ENCODE assay signal across 8 cellular contexts in the genomic region with DNA sequence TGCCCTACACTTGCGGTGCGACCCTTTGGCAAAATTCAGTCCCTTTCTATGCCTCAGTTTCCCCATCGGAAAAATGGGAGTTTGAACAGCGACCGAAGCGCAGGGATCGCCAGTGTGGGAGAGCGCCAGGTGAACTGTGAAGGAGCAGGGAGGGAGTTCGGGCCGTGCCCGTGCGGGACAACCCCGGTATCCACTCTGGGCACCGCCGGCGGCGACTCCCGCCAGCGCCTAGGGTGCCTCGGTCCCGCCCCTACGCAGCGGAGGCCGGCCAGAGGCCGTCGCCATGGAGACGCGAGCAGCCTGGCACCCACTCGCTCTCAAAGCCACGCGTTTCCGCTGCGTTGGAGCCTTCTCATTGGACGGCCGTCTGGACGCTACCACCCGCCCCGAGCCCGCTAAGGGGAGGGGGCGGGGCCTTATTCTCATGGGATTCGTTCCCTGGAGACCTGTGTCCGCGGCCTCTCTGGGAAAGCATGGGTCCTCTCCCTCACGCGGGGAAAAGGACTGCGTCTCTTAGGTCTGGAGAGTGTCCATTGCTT. TPM values are rescaled to one million over a fixed set of nuclear protein-coding genes. Genes with fewer than 3 reads are reported as not detected.
DNase-seq lines count a peak whose midpoint lies in the region; ATAC-seq, FAIRE-seq and TF ChIP-seq lines count a peak whose summit lies in the region.

No MANE protein-coding gene starts in this region.

- H3K27me3 ChIP-seq in Caco-2 (replicated peaks; ENCODE audit: control insufficient read depth, insufficient read depth, low read length) = no peaks in the 10 kb centered on the region
- H3K27me3 ChIP-seq in HUES48 (ENCODE audit: control insufficient read depth, insufficient read depth, low read length) = no peaks in the 10 kb centered on the region
- H3K27me3 ChIP-seq in NT2/D1 (ENCODE audit: insufficient read depth, insufficient read length) = no peaks in the 10 kb centered on the region
- H3K27me3 ChIP-seq in endothelial cell of umbilical vein (ENCODE audit: control insufficient read depth in 2 of 2, insufficient read depth in 2 of 2, low read length in 2 of 2) = no peaks in the 10 kb centered on the region

- H3K27ac Mint-ChIP-seq in Caco-2 (ENCODE audit: unreplicated experiment) = peak overlapping the region; percentile 85

- peak; percentile 62 for TF ChIP-seq POLR2A in endothelial cell of umbilical vein (IDR thresholded peaks at IDR 0.05; ENCODE audit: low read depth, low read length)

- H3K4me1 ChIP-seq in Caco-2 = peaks cover 23% of the 10 kb centered on the region
- H3K4me1 ChIP-seq in HUES48 (ENCODE audit: control insufficient read depth, insufficient read depth, low read length) = peaks cover 23% of the 10 kb centered on the region
- peaks cover 13% of the 10 kb centered on the region for H3K4me1 ChIP-seq in NT2/D1 (ENCODE audit: insufficient read depth, insufficient read length)
- H3K4me1 ChIP-seq in endothelial cell of umbilical vein (ENCODE audit: control insufficient read depth, extremely low read depth, insufficient read depth, low read length) = peaks cover 27% of the 10 kb centered on the region

- CTCF ChIA-PET in Caco-2 (lab: Charles Lee) = interaction anchor here (0.6 to 1.0 kb wide), 3 partner anchors 13 to 105 kb away, joined by 3 to 11 read pairs (median 3); a partner anchor contains a TSS
- CTCF ChIA-PET in endothelial cell of umbilical vein (lab: Charles Lee) = interaction anchor here (1.4 to 3.9 kb wide), 3 partner anchors 37 to 285 kb away, joined by 3 to 21 read pairs (median 15); no protein-coding TSS in a partner anchor

- H3K27me3 Mint-ChIP-seq in Caco-2 (ENCODE audit: insufficient read depth, unreplicated experiment) = no peaks in the 10 kb centered on the region

- H4K20me1 ChIP-seq in endothelial cell of umbilical vein (replicated peaks; ENCODE audit: control insufficient read depth, extremely low read depth, insufficient read depth, low read length) = no peaks in the 10 kb centered on the region

- H3K4me3 Mint-ChIP-seq in Caco-2 (ENCODE audit: unreplicated experiment) = peak overlapping the region; percentile 79

- peak; percentile 98 to 99 for DNase-seq in Caco-2
- DNase-seq in NT2/D1 (ENCODE audit: low read depth, low spot score) = peak; percentile 97
- peak; percentile 96 for DNase-seq in activated CD8-positive, alpha-beta memory T cell treated with anti-CD3 and anti-CD28 coated beads, Interleukin-2, amount 50 U/mL, for 4 hours
- peak; percentile 97 for DNase-seq in endothelial cell of umbilical vein (ENCODE audit: low read depth, low spot score)
- DNase-seq in midbrain (lab: John Stamatoyannopoulos, UW) = peak; percentile 98
- DNase-seq in stimulated activated CD8-positive, alpha-beta memory T cell treated with anti-CD3 and anti-CD28 coated beads, Interleukin-2, amount 100 ng/mL, for 1 hour (ENCODE audit: low read depth in 2 of 2) = peak; percentile 95 to 97

- H3K27ac ChIP-seq in HUES48 (ENCODE audit: low read depth, low read length) = peak overlapping the region; percentile 97
- H3K27ac ChIP-seq in endothelial cell of umbilical vein (ENCODE audit: insufficient read depth, low read depth, low read length) = peak overlapping the region; percentile 86

- H3K9ac ChIP-seq in HUES48 (ENCODE audit: low read depth, low read length) (peak overlapping the region; percentile 79), NT2/D1 (ENCODE audit: insufficient read length, low read depth) (peak overlapping the region; percentile 81), endothelial cell of umbilical vein (replicated peaks; ENCODE audit: extremely low read depth, insufficient read depth, low read length) (peak overlapping the region; percentile 91)

- peaks cover 14% of the 10 kb centered on the region for H3K4me1 Mint-ChIP-seq in Caco-2 (ENCODE audit: low read depth, unreplicated experiment)

- peak overlapping the region; percentile 93 for H2AFZ ChIP-seq in endothelial cell of umbilical vein (ENCODE audit: low read depth, low read length)

- H3K9me3 ChIP-seq in Caco-2 (no peaks in the 10 kb centered on the region), HUES48 (ENCODE audit: control insufficient read depth, insufficient read depth, low read length) (no peaks in the 10 kb centered on the region), NT2/D1 (ENCODE audit: insufficient read depth, low read length) (no peaks in the 10 kb centered on the region), endothelial cell of umbilical vein (replicated peaks; ENCODE audit: control insufficient read depth, insufficient read depth, low read length) (no peaks in the 10 kb centered on the region)

- intact Hi-C loops in Caco-2 (cut with micrococcal nuclease; ENCODE audit: unreplicated experiment) (loop anchor here (2.0 to 5.0 kb wide), 2 partner anchors 39 to 105 kb away; a partner anchor contains a TSS), endothelial cell of umbilical vein (cut with micrococcal nuclease) (loop anchor here (1.0 kb wide), 2 partner anchors 9 to 103 kb away; no protein-coding TSS in a partner anchor)

- BruUV-seq in Caco-2 (replicated peaks; lab: Mats Ljungman, UMichigan) = no TSS peak
- no TSS peak for BruUV-seq in endothelial cell of umbilical vein (replicated peaks; lab: Mats Ljungman, UMichigan)

- ATAC-seq in GM21390 (IDR thresholded peaks at IDR 0.05; ENCODE audit: unreplicated experiment) = peak; percentile 68

- H3K4me3 ChIP-seq in Caco-2 (ENCODE audit: low read depth, low read length) = peak overlapping the region; percentile 90
- H3K4me3 ChIP-seq in HUES48 (ENCODE audit: low read depth, low read length) = peak overlapping the region; percentile 77
- H3K4me3 ChIP-seq in NT2/D1 (ENCODE audit: insufficient read length, low read depth) = peak overlapping the region; percentile 75
- H3K4me3 ChIP-seq in endothelial cell of umbilical vein (replicated peaks in 1 of 3; ENCODE audit: insufficient read depth in 1 of 3, low read depth in 1 of 3, low read length in 3 of 3) = peak overlapping the region; percentile 49 to 80 (median 80)

- peak; percentile 86 for FAIRE-seq in endothelial cell of umbilical vein (lab: Jason Lieb, UNC)

- no peaks in the 10 kb centered on the region for H3K9me1 ChIP-seq in endothelial cell of umbilical vein (replicated peaks; ENCODE audit: control insufficient read depth, extremely low read depth, insufficient read depth, low read length)

- peaks cover 9% of the 10 kb centered on the region for H3K36me3 Mint-ChIP-seq in Caco-2 (ENCODE audit: insufficient read depth, unreplicated experiment)

- POLR2A ChIA-PET in Caco-2 (lab: Charles Lee) = no interaction called here
- POLR2A ChIA-PET in endothelial cell of umbilical vein (lab: Charles Lee) = interaction anchor here (0.9 kb wide), 1 partner anchor 12 kb away, joined by 3 read pairs; no protein-coding TSS in a partner anchor

- peak overlapping the region; percentile 87 for H3K4me2 ChIP-seq in endothelial cell of umbilical vein (ENCODE audit: insufficient read depth, low read length)

- TF ChIP-seq CTCF in Caco-2 (IDR thresholded peaks at IDR 0.05; ENCODE audit: insufficient read depth in 1 of 2, low read depth in 1 of 2, low read length in 1 of 2, severe bottlenecking in 1 of 2, unreplicated experiment in 1 of 2) (no peak), endothelial cell of umbilical vein (IDR thresholded peaks at IDR 0.05; ENCODE audit: extremely low read depth in 1 of 2, insufficient read depth in 1 of 2, low read depth in 1 of 2, low read length in 2 of 2) (no peak)

- dilution Hi-C loops in endothelial cell of umbilical vein (cut with MboI; ENCODE audit: extremely low pct_ligation_motif_present, low sequenced_read_pairs) = no loop called here

- H3K79me2 ChIP-seq in endothelial cell of umbilical vein (ENCODE audit: control insufficient read depth, insufficient read depth, low read length) = peaks cover 41% of the 10 kb centered on the region

- H3K9me3 Mint-ChIP-seq in Caco-2 (ENCODE audit: unreplicated experiment) = no peaks in the 10 kb centered on the region

- no peaks in the 10 kb centered on the region for H3K36me3 ChIP-seq in Caco-2 (ENCODE audit: control insufficient read depth, insufficient read depth, low read length)
- H3K36me3 ChIP-seq in HUES48 (ENCODE audit: control insufficient read depth, insufficient read depth, low read length) = no peaks in the 10 kb centered on the region
- peaks cover 4% of the 10 kb centered on the region for H3K36me3 ChIP-seq in NT2/D1 (ENCODE audit: insufficient read depth, insufficient read length, low read length)
- no peaks in the 10 kb centered on the region for H3K36me3 ChIP-seq in endothelial cell of umbilical vein (ENCODE audit: control insufficient read depth in 2 of 2, extremely low read depth in 1 of 2, insufficient read depth in 2 of 2, low read length in 2 of 2)

RNA-seq across cellular contexts. Expression of a gene that starts 0.7 kb away (rescaled TPM):
- 143 and 150 TPM in 2 replicates for total RNA-seq in Caco-2 (2022)
- total RNA-seq in endothelial cell of umbilical vein = 132 and 144 TPM in 2 replicates
- 18.6 and 28.4 TPM in 2 replicates for polyA plus RNA-seq in endothelial cell of umbilical vein
- polyA plus RNA-seq in endothelial cell of umbilical vein (2011; cell fraction: cytosol; rRNA removed) = 35.9 and 42.0 TPM in 2 replicates
- 25.5 and 36.7 TPM in 2 replicates for polyA plus RNA-seq in endothelial cell of umbilical vein (2011; cell fraction: nucleus; rRNA removed)
- 90.3 and 114 TPM in 2 replicates for polyA plus RNA-seq in endothelial cell of umbilical vein (2012)
- polyA minus RNA-seq in endothelial cell of umbilical vein = 81.1 and 97.0 TPM in 2 replicates
- polyA minus RNA-seq in endothelial cell of umbilical vein (2011; cell fraction: cytosol; rRNA and poly(A)+ RNA removed) = 33.7 TPM
- polyA minus RNA-seq in endothelial cell of umbilical vein (2011; cell fraction: nucleus; rRNA and poly(A)+ RNA removed) = 17.3 and 32.9 TPM in 2 replicates

RNA-seq across cellular contexts. Expression of a gene that starts 24.0 kb away (rescaled TPM):
- total RNA-seq in Caco-2 (2022) (39.1 and 44.4 TPM in 2 replicates), endothelial cell of umbilical vein (26.8 and 33.7 TPM in 2 replicates)
- 22.6 and 23.1 TPM in 2 replicates for polyA plus RNA-seq in endothelial cell of umbilical vein
- 23.8 TPM in 2 replicates for polyA plus RNA-seq in endothelial cell of umbilical vein (2011; cell fraction: cytosol; rRNA removed)
- polyA plus RNA-seq in endothelial cell of umbilical vein (2011; cell fraction: nucleus; rRNA removed) = 22.8 and 28.3 TPM in 2 replicates
- polyA plus RNA-seq in endothelial cell of umbilical vein (2012) = 28.9 and 29.7 TPM in 2 replicates
- polyA minus RNA-seq in endothelial cell of umbilical vein = 29.2 and 35.8 TPM in 2 replicates
- polyA minus RNA-seq in endothelial cell of umbilical vein (2011; cell fraction: cytosol; rRNA and poly(A)+ RNA removed) = 17.3 TPM
- 11.5 and 12.2 TPM in 2 replicates for polyA minus RNA-seq in endothelial cell of umbilical vein (2011; cell fraction: nucleus; rRNA and poly(A)+ RNA removed)

RNA-seq across cellular contexts. Expression of a gene that starts 39.4 kb away (rescaled TPM):
- 12.5 and 13.1 TPM in 2 replicates for total RNA-seq in Caco-2 (2022)
- total RNA-seq in endothelial cell of umbilical vein = 8.2 and 9.5 TPM in 2 replicates
- 8.9 and 10.4 TPM in 2 replicates for polyA plus RNA-seq in endothelial cell of umbilical vein
- 4.5 and 6.9 TPM in 2 replicates for polyA plus RNA-seq in endothelial cell of umbilical vein (2011; cell fraction: cytosol; rRNA removed)
- polyA plus RNA-seq in endothelial cell of umbilical vein (2011; cell fraction: nucleus; rRNA removed) = 11.4 TPM in 2 replicates
- polyA plus RNA-seq in endothelial cell of umbilical vein (2012) = 5.9 and 8.7 TPM in 2 replicates
- 2.7 and 2.8 TPM in 2 replicates for polyA minus RNA-seq in endothelial cell of umbilical vein
- polyA minus RNA-seq in endothelial cell of umbilical vein (2011; cell fraction: cytosol; rRNA and poly(A)+ RNA removed) = 9.2 TPM
- 3.0 and 4.1 TPM in 2 replicates for polyA minus RNA-seq in endothelial cell of umbilical vein (2011; cell fraction: nucleus; rRNA and poly(A)+ RNA removed)

RNA-seq across cellular contexts. Expression of a gene that starts 45.8 kb away (rescaled TPM):
- 0.95 and 1.0 TPM in 2 replicates for total RNA-seq in Caco-2 (2022)
- 0.31 and 0.32 TPM in 2 replicates for total RNA-seq in endothelial cell of umbilical vein
- 0.07 TPM in 1 of 2 replicates, not detected in the other for polyA plus RNA-seq in endothelial cell of umbilical vein
- polyA plus RNA-seq in endothelial cell of umbilical vein (2011; cell fraction: cytosol; rRNA removed) = 0.03 TPM in 1 of 2 replicates, not detected in the other
- polyA plus RNA-seq in endothelial cell of umbilical vein (2011; cell fraction: nucleus; rRNA removed) = 0.12 and 0.13 TPM in 2 replicates
- 0.12 and 0.33 TPM in 2 replicates for polyA plus RNA-seq in endothelial cell of umbilical vein (2012)
- polyA minus RNA-seq in endothelial cell of umbilical vein = not detected in 2 replicates
- not detected for polyA minus RNA-seq in endothelial cell of umbilical vein (2011; cell fraction: cytosol; rRNA and poly(A)+ RNA removed)
- polyA minus RNA-seq in endothelial cell of umbilical vein (2011; cell fraction: nucleus; rRNA and poly(A)+ RNA removed) = not detected in 2 replicates

Comparison
In these comparisons a context has a peak if more than half of its experiments do, and no peak if none do; other contexts are left out.
1. Peak in every context shown above with its lines: DNase-seq, ATAC-seq, H3K4me3 ChIP-seq and H3K27ac ChIP-seq.